17 cellular contexts compared by ENCODE assay signal in genomic region chr1:162404550-162405160, GRCh38. TPM values are rescaled to one million over a fixed set of nuclear protein-coding genes. Genes with fewer than 3 reads are reported as not detected.
A peak's percentile ranks its signal among the peaks of the same experiment; 100 is the strongest.
DNase-seq lines count a peak whose midpoint lies in the region; ATAC-seq, FAIRE-seq and TF ChIP-seq lines count a peak whose summit lies in the region.
"Had no signal": no experiment of that assay in that cellular context is flagged by ENCODE, and none has a peak within 500 bp of the region (broad histone marks: within the 10 kb centered on the region; RNA-seq: fewer than 3 reads in every experiment).

No MANE protein-coding gene starts in this region.

- H3K4me1 ChIP-seq in A549, result 0 out of 3 replicates have a peak, but pooled peaks cover 14% of the 10 kb centered on the region
- peaks cover 2 to 4% of the 10 kb centered on the region in 2 donors for H3K4me1 ChIP-seq in neuronal stem cell (ENCODE audit: control insufficient read depth in 2 of 2, insufficient read depth in 1 of 2, low read depth in 1 of 2, low read length in 2 of 2)
- H3K4me1 ChIP-seq: pancreas, testis had no signal

- no peak for TF ChIP-seq POLR2A in A549 (IDR thresholded peaks at IDR 0.05; ENCODE audit: low read length)

- peak; percentile 46 for FAIRE-seq in A549 (lab: Jason Lieb, UNC)
- FAIRE-seq: HTR-8/SVneo had no signal

- H3K27me3 ChIP-seq in neuronal stem cell (ENCODE audit: control insufficient read depth in 3 of 3, insufficient read depth in 3 of 3, low read depth in 1 of 3, low read length in 3 of 3), result no peaks in the 10 kb centered on the region
- H3K27me3 ChIP-seq: pancreas, testis had no signal

- POLR2A ChIA-PET in A549 (lab: Yijun Ruan, JAX), result no interaction called here

- H2AK5ac ChIP-seq in neuronal stem cell (ENCODE audit: low read depth, low read length), result no peak overlapping the region

- no peak overlapping the region for H2BK120ac ChIP-seq in neuronal stem cell (ENCODE audit: low read depth, low read length)

- no peak for TF ChIP-seq CTCF in A549 (IDR thresholded peaks at IDR 0.05)
- TF ChIP-seq CTCF in astrocyte of the spinal cord (IDR thresholded peaks at IDR 0.05; ENCODE audit: low read depth, low read length), result no peak

- in situ Hi-C loops in astrocyte of the spinal cord (cut with HindIII; ENCODE audit: low sequenced_read_pairs), result no loop called here

- no peaks in the 10 kb centered on the region for H3K79me1 ChIP-seq in neuronal stem cell (ENCODE audit: low read depth, low read length)

- H2BK5ac ChIP-seq in neuronal stem cell (ENCODE audit: low read length), result no peak overlapping the region

- no peak overlapping the region for H3K9ac ChIP-seq in neuronal stem cell (ENCODE audit: low read depth, low read length, poor library complexity)

- no peak overlapping the region for H4K8ac ChIP-seq in neuronal stem cell (ENCODE audit: low read depth, low read length)

- no peak overlapping the region for H3K4ac ChIP-seq in neuronal stem cell (ENCODE audit: low read length)

- no peak overlapping the region for H3K23ac ChIP-seq in neuronal stem cell (ENCODE audit: low read depth, low read length, poor library complexity)

- no peak for TF ChIP-seq RAD21 in A549 (conservative IDR thresholded peaks at IDR 0.05 in 1 of 2, IDR thresholded peaks at IDR 0.05 in 1 of 2)

- no peak overlapping the region for H4K91ac ChIP-seq in neuronal stem cell (ENCODE audit: low read depth, low read length, poor library complexity)

- no peak for DNase-seq in A549 (ENCODE audit: low read depth in 1 of 2, low spot score in 1 of 2)
- peak; percentile 17 for DNase-seq in GM04504 (ENCODE audit: low read depth)
- DNase-seq in astrocyte of the spinal cord (ENCODE audit: low read depth, low spot score), result peak; percentile 54
- DNase-seq in foreskin melanocyte, result peak; percentile 60
- DNase-seq in cortex of kidney (lab: John Stamatoyannopoulos, UW), result no peak
- DNase-seq in NCI-H2029 treated with DMSO at 0.1 percent for 48 hours (lab: John Stamatoyannopoulos, UW), result no peak
- DNase-seq in neuronal stem cell (ENCODE audit: low spot score), result no peak
- no peak for DNase-seq in posterior vena cava (ENCODE audit: low spot score)
- DNase-seq: activated naive CD4-positive, alpha-beta T cell treated with anti-CD3 and anti-CD28 coated beads, Interleukin-2, amount 50 U/mL, for 16 hours; erythroblast; mesendoderm; NCI-H1105; NCI-H524; pancreas; T-helper 1 cell; testis had no signal

- no peak overlapping the region for H3K14ac ChIP-seq in neuronal stem cell (ENCODE audit: low read length)

- no peak overlapping the region for H3K18ac ChIP-seq in neuronal stem cell (ENCODE audit: low read length)

- H3K9me3 ChIP-seq in A549, result no peaks in the 10 kb centered on the region
- no peaks in the 10 kb centered on the region for H3K9me3 ChIP-seq in neuronal stem cell (replicated peaks in 1 of 2; ENCODE audit: control insufficient read depth in 2 of 2, insufficient read depth in 1 of 2, low read depth in 1 of 2, low read length in 2 of 2)
- H3K9me3 ChIP-seq: pancreas, testis had no signal

- no peak overlapping the region for H3K4me3 ChIP-seq in A549
- no peak overlapping the region for H3K4me3 ChIP-seq in astrocyte of the spinal cord (ENCODE audit: low read depth, low read length)
- no peak overlapping the region for H3K4me3 ChIP-seq in neuronal stem cell (ENCODE audit: low read length in 2 of 2)
- H3K4me3 ChIP-seq: pancreas, testis had no signal

- intact Hi-C loops in posterior vena cava (cut with DNase I), result no loop called here

- no peak for TF ChIP-seq EP300 in A549 (IDR thresholded peaks at IDR 0.05)

- no peaks in the 10 kb centered on the region for H3K36me3 ChIP-seq in neuronal stem cell (replicated peaks in 1 of 2; ENCODE audit: control insufficient read depth in 2 of 2, insufficient read depth in 2 of 2, low read length in 2 of 2)
- H3K36me3 ChIP-seq: pancreas had no signal

- 67% methylated on average over 5 of the region's 5 CpGs for WGBS in A549 (ENCODE audit: missing lambda C conversion rate)
- WGBS in neuronal stem cell (ENCODE audit: extremely low coverage in 2 of 2, insufficient read length in 2 of 2, insufficient replicate concordance in 1 of 2), 2 donors, result no CpG with 5 or more reads among the region's 5 CpGs

- CTCF ChIA-PET in A549 (lab: Yijun Ruan, JAX), result interaction anchor here (1.0 kb wide), 1 partner anchor 47 kb away, joined by 4 read pairs; no protein-coding TSS in a partner anchor

- H2BK12ac ChIP-seq in neuronal stem cell (ENCODE audit: low read length), result no peak overlapping the region

- ATAC-seq in A549, result no peak

- H3K4me2 ChIP-seq in A549 (no peak overlapping the region), neuronal stem cell (ENCODE audit: insufficient read depth, low read length, poor library complexity, severe bottlenecking) (no peak overlapping the region)

- H2BK15ac ChIP-seq in neuronal stem cell (ENCODE audit: low read length), result no peak overlapping the region

- H2AFZ ChIP-seq in neuronal stem cell (ENCODE audit: low read length), result no peak overlapping the region

- H3K27ac ChIP-seq in A549 (no peak overlapping the region), neuronal stem cell (replicated peaks; ENCODE audit: low read length) (no peak overlapping the region)
- H3K27ac ChIP-seq: pancreas, testis had no signal

TF ChIP-seq in A549, 52 proteins besides CTCF, POLR2A, EP300 and RAD21 (continues in another document):
- TF ChIP-seq RNF2 (IDR thresholded peaks at IDR 0.05; ENCODE audit: borderline replicate concordance, low read depth), result no peak
- TF ChIP-seq RARB (CRISPR knock-in tag; IDR thresholded peaks at IDR 0.05), result no peak
- TF ChIP-seq NR3C1 (IDR thresholded peaks at IDR 0.05), result no peak
- no peak for TF ChIP-seq ZFP36 (IDR thresholded peaks at IDR 0.05; ENCODE audit: borderline replicate concordance, partially characterized antibody)
- no peak for TF ChIP-seq PHF8 (IDR thresholded peaks at IDR 0.05; ENCODE audit: borderline replicate concordance, low read depth)
- TF ChIP-seq BCL3 (IDR thresholded peaks at IDR 0.05), result no peak
- TF ChIP-seq HES2 (IDR thresholded peaks at IDR 0.05), result no peak
- TF ChIP-seq CHD2 (IDR thresholded peaks at IDR 0.05; ENCODE audit: low read length, partially characterized antibody), result no peak
- no peak for TF ChIP-seq ESRRA (IDR thresholded peaks at IDR 0.05; ENCODE audit: borderline replicate concordance, low read length)
- TF ChIP-seq USF2 (IDR thresholded peaks at IDR 0.05), result no peak
- TF ChIP-seq E2F6 (IDR thresholded peaks at IDR 0.05; ENCODE audit: borderline replicate concordance, low read depth), result no peak

RNA-seq across cellular contexts. Expression of gene SH2D1B, which starts 7.3 kb away (rescaled TPM):
- 0.04 TPM in 1 of 2 replicates, not detected in the other for polyA plus RNA-seq in A549 (2011; rRNA removed)
- not detected in 2 replicates for polyA plus RNA-seq in A549 (2012; cell fraction: cytosol; rRNA removed)
- polyA plus RNA-seq in A549 (2012; cell fraction: nucleus; rRNA removed), result not detected in 2 replicates
- not detected in 3 replicates for polyA plus RNA-seq in A549 (2017; fragmentation: RNase III; extraction: RNeasy Plus Mini Kit Qiagen cat#74134 plus additional on column Dnase treatment)
- polyA minus RNA-seq in A549 (2011; rRNA and poly(A)+ RNA removed), result not detected in 2 replicates
- not detected for polyA plus RNA-seq in neuronal stem cell (2013, experiment 1 of 2)
- polyA plus RNA-seq in neuronal stem cell (2013, experiment 2 of 2), result not detected
- under 1 TPM; 0.14 to 0.69 TPM for total RNA-seq in posterior vena cava
- polyA plus RNA-seq: pancreas had no signal

RNA-seq across cellular contexts. Expression of gene C1orf226, which starts 23.1 kb away (rescaled TPM):
- polyA plus RNA-seq in A549 (2011; rRNA removed), result 0.37 and 0.56 TPM in 2 replicates
- polyA plus RNA-seq in A549 (2012; cell fraction: cytosol; rRNA removed), result 0.26 and 0.39 TPM in 2 replicates
- polyA plus RNA-seq in A549 (2012; cell fraction: nucleus; rRNA removed), result 0.96 and 1.2 TPM in 2 replicates
- polyA plus RNA-seq in A549 (2017; fragmentation: RNase III; extraction: RNeasy Plus Mini Kit Qiagen cat#74134 plus additional on column Dnase treatment), result 0.32 to 0.38 TPM (median 0.33 TPM) in 3 replicates
- polyA minus RNA-seq in A549 (2011; rRNA and poly(A)+ RNA removed), result 0.68 and 1.2 TPM in 2 replicates
- 3.6 TPM for polyA plus RNA-seq in neuronal stem cell (2013, experiment 1 of 2)
- polyA plus RNA-seq in neuronal stem cell (2013, experiment 2 of 2), result 3.8 TPM
- total RNA-seq in posterior vena cava, result 1 to 10 TPM; 5.7 to 9.1 TPM

RNA-seq across cellular contexts. Expression of gene SPATA46, which starts 28.0 kb away (rescaled TPM):
- not detected in 2 replicates for polyA plus RNA-seq in A549 (2011; rRNA removed)
- polyA plus RNA-seq in A549 (2012; cell fraction: cytosol; rRNA removed), result not detected in 2 replicates
- not detected in 2 replicates for polyA plus RNA-seq in A549 (2012; cell fraction: nucleus; rRNA removed)
- polyA plus RNA-seq in A549 (2017; fragmentation: RNase III; extraction: RNeasy Plus Mini Kit Qiagen cat#74134 plus additional on column Dnase treatment), result not detected in 3 replicates
- not detected in 2 replicates for polyA minus RNA-seq in A549 (2011; rRNA and poly(A)+ RNA removed)
- polyA plus RNA-seq in neuronal stem cell (2013, experiment 1 of 2), result not detected
- polyA plus RNA-seq in neuronal stem cell (2013, experiment 2 of 2), result not detected
- not detected for total RNA-seq in posterior vena cava
- total RNA-seq: pancreas had no signal
- polyA plus RNA-seq: pancreas had no signal

Comparison
In these comparisons a context has a peak if more than half of its experiments do, and no peak if none do; other contexts are left out.
1. DNase-seq: peak in GM04504 (single experiment), astrocyte of the spinal cord (single experiment) and foreskin melanocyte (single experiment); none in A549 (0 of 2), cortex of kidney (single experiment), NCI-H2029 treated with DMSO at 0.1 percent for 48 hours (single experiment), neuronal stem cell (single experiment) and posterior vena cava (single experiment).